15 cellular contexts compared by ENCODE assay signal in genomic region chr2:134461511-134461910, GRCh38.
DNase-seq lines count a peak whose midpoint lies in the region; ATAC-seq and TF ChIP-seq lines count a peak whose summit lies in the region.
"Had no signal": no experiment of that assay in that cellular context is flagged by ENCODE, and none has a peak within 500 bp of the region (broad histone marks: within the 10 kb centered on the region; RNA-seq: fewer than 3 reads in every experiment).

No MANE protein-coding gene starts in this region.

- H3K4me3 Mint-ChIP-seq in Calu3 (ENCODE audit: low read depth, unreplicated experiment), result no peak overlapping the region
- H3K4me3 Mint-ChIP-seq: activated T-helper 17 cell treated with anti-CD3 and anti-CD28 coated beads, Interleukin-2, amount 50 U/mL, for 72 hours; CD14-positive monocyte; neural crest cell had no signal

- DNase-seq in Calu3 (peak; percentile 9), HK-2 (ENCODE audit: unreplicated experiment) (peak; percentile 45), choroid plexus epithelial cell (ENCODE audit: low read depth) (peak; percentile 24), mucosa of descending colon (no peak), NCI-H2029 treated with DMSO at 0.1 percent for 48 hours (lab: John Stamatoyannopoulos, UW) (no peak), GM19238 (ENCODE audit: insufficient read length, low spot score) (no peak), GOT3 (lab: John Stamatoyannopoulos, UW) (no peak)
- no peak for DNase-seq in stimulated activated CD4-positive, alpha-beta T cell treated with anti-CD3 and anti-CD28 coated beads, Interleukin-12 subunit alpha, Interleukin-12 subunit beta, amount 100 ng/mL, for 4 hours
- DNase-seq: MM.1S, NCI-H345, PC-9, T-helper 1 cell had no signal

- H3K27me3 Mint-ChIP-seq in Calu3 (ENCODE audit: unreplicated experiment), result no peaks in the 10 kb centered on the region
- H3K27me3 Mint-ChIP-seq: activated T-helper 17 cell treated with anti-CD3 and anti-CD28 coated beads, Interleukin-2, amount 50 U/mL, for 72 hours had no signal

- H3K4me3 ChIP-seq in choroid plexus epithelial cell (ENCODE audit: low read depth, low read length) (no peak overlapping the region), mucosa of descending colon (no peak overlapping the region)
- H3K4me3 ChIP-seq: PC-9 had no signal

- peak; percentile 5 for ATAC-seq in mucosa of descending colon
- ATAC-seq: activated T-helper 17 cell treated with anti-CD3 and anti-CD28 coated beads, Interleukin-2, amount 50 U/mL, for 72 hours had no signal

- CTCF ChIA-PET in Calu3 (lab: Charles Lee), result interaction anchor here (1.4 to 1.9 kb wide), 2 partner anchors 10 to 527 kb away, joined by 4 to 9 read pairs; no protein-coding TSS in a partner anchor

- no peak for TF ChIP-seq CTCF in Calu3 (IDR thresholded peaks at IDR 0.05; ENCODE audit: unreplicated experiment)
- no peak for TF ChIP-seq CTCF in choroid plexus epithelial cell (conservative IDR thresholded peaks at IDR 0.05; ENCODE audit: low read depth, low read length)
- TF ChIP-seq CTCF in mucosa of descending colon (IDR thresholded peaks at IDR 0.05), result no peak

- intact Hi-C loops in Calu3 (cut with micrococcal nuclease; ENCODE audit: unreplicated experiment), result no loop called here
- intact Hi-C loops in mucosa of descending colon (cut with DNase I, micrococcal nuclease), result no loop called here

- no peaks in the 10 kb centered on the region for H3K36me3 ChIP-seq in mucosa of descending colon (ENCODE audit: low read depth)

- no TSS peak for BruUV-seq in Calu3 (replicated peaks; lab: Mats Ljungman, UMichigan)

- H3K27ac Mint-ChIP-seq in Calu3 (ENCODE audit: unreplicated experiment), result no peak overlapping the region
- H3K27ac Mint-ChIP-seq: activated T-helper 17 cell treated with anti-CD3 and anti-CD28 coated beads, Interleukin-2, amount 50 U/mL, for 72 hours had no signal

- no peaks in the 10 kb centered on the region for H3K9me3 Mint-ChIP-seq in Calu3 (ENCODE audit: low read depth, unreplicated experiment)
- H3K9me3 Mint-ChIP-seq: activated T-helper 17 cell treated with anti-CD3 and anti-CD28 coated beads, Interleukin-2, amount 50 U/mL, for 72 hours; CD14-positive monocyte; neural crest cell had no signal

- H3K4me1 Mint-ChIP-seq in Calu3 (ENCODE audit: low read depth, unreplicated experiment), result peaks cover 21% of the 10 kb centered on the region
- H3K4me1 Mint-ChIP-seq: activated T-helper 17 cell treated with anti-CD3 and anti-CD28 coated beads, Interleukin-2, amount 50 U/mL, for 72 hours had no signal

- H3K9me3 ChIP-seq in mucosa of descending colon, result no peaks in the 10 kb centered on the region

- H3K4me1 ChIP-seq in mucosa of descending colon (ENCODE audit: low read depth), result no peaks in the 10 kb centered on the region

- peaks cover 10% of the 10 kb centered on the region for H3K36me3 Mint-ChIP-seq in Calu3 (ENCODE audit: insufficient read depth, unreplicated experiment)
- H3K36me3 Mint-ChIP-seq: CD14-positive monocyte had no signal

Comparison
In these comparisons a context has a peak if more than half of its experiments do, and no peak if none do; other contexts are left out.
1. DNase-seq: peak in Calu3 (single experiment), HK-2 (single experiment) and choroid plexus epithelial cell (single experiment); none in mucosa of descending colon (0 of 3), NCI-H2029 treated with DMSO at 0.1 percent for 48 hours (single experiment), GM19238 (single experiment), stimulated activated CD4-positive, alpha-beta T cell treated with anti-CD3 and anti-CD28 coated beads, Interleukin-12 subunit alpha, Interleukin-12 subunit beta, amount 100 ng/mL, for 4 hours (single experiment) and GOT3 (single experiment).